ENCODE assay signal across 10 cellular contexts in genomic region chr5:56516936-56517521, GRCh38.
DNase-seq lines count a peak whose midpoint lies in the region; ATAC-seq, FAIRE-seq and TF ChIP-seq lines count a peak whose summit lies in the region.
"Had no signal": no experiment of that assay in that cellular context is flagged by ENCODE, and none has a peak within 500 bp of the region (broad histone marks: within the 10 kb centered on the region; RNA-seq: fewer than 3 reads in every experiment).

No MANE protein-coding gene starts in this region.

- H3K27ac Mint-ChIP-seq in mesothelial cell of epicardium, result peak overlapping the region; percentile 88

- CTCF ChIA-PET in K562 (lab: Yijun Ruan, JAX; ENCODE audit: low intra/inter-chr PET ratio), result no interaction called here

- no peaks in the 10 kb centered on the region for H3K36me3 ChIP-seq in K562 (ENCODE audit: control insufficient read depth, insufficient read depth, low read length)
- H3K36me3 ChIP-seq in sigmoid colon, result no peaks in the 10 kb centered on the region

- POLR2A ChIA-PET in K562 (lab: Yijun Ruan, JAX), result interaction anchor here (0.5 kb wide), 1 partner anchor 1090 kb away, joined by 3 read pairs; no protein-coding TSS in a partner anchor

- H3K4me3 ChIP-seq in K562 (no peak overlapping the region), sigmoid colon (no peak overlapping the region)
- H3K4me3 ChIP-seq: coronary artery had no signal

- no peak overlapping the region for H2AFZ ChIP-seq in K562 (ENCODE audit: low read depth, low read length)

- no peak overlapping the region for H3K4me3 Mint-ChIP-seq in mesothelial cell of epicardium

- TF ChIP-seq RAD21 in K562 (CRISPR knock-in tag; conservative IDR thresholded peaks at IDR 0.05 in 1 of 2, IDR thresholded peaks at IDR 0.05 in 1 of 2), result no peak

- no peaks in the 10 kb centered on the region for H3K9me3 Mint-ChIP-seq in mesothelial cell of epicardium

- H3K9me1 ChIP-seq in K562 (ENCODE audit: control insufficient read depth, insufficient read depth, low read length), result no peaks in the 10 kb centered on the region

- FAIRE-seq in K562 (lab: Jason Lieb, UNC), result no peak

- H3K9me3 ChIP-seq in K562 (replicated peaks; ENCODE audit: control insufficient read depth, insufficient read depth, low read depth, low read length) (no peaks in the 10 kb centered on the region), sigmoid colon (no peaks in the 10 kb centered on the region)

- H3K79me2 ChIP-seq in K562 (ENCODE audit: control insufficient read depth, insufficient read depth, low read length), result no peaks in the 10 kb centered on the region

- no TSS peak for BruUV-seq in K562 (replicated peaks; lab: Mats Ljungman, UMichigan)

- H3K4me1 ChIP-seq in K562 (replicated peaks in 1 of 2; ENCODE audit: control insufficient read depth in 2 of 2, insufficient read depth in 2 of 2, low read length in 2 of 2) (no peaks in the 10 kb centered on the region; a peak in 1 of 5 replicates), sigmoid colon (no peaks in the 10 kb centered on the region)

- peaks cover 64% of the 10 kb centered on the region for H3K4me1 Mint-ChIP-seq in mesothelial cell of epicardium

- H3K27ac ChIP-seq in K562 (ENCODE audit: extremely low read depth, low read depth, low read length) (no peak overlapping the region), sigmoid colon (no peak overlapping the region)
- H3K27ac ChIP-seq: coronary artery had no signal

- H3K4me2 ChIP-seq in K562 (ENCODE audit: insufficient read depth, low read length), result no peak overlapping the region

- TF ChIP-seq CTCF in K562 (IDR thresholded peaks at IDR 0.05 in 2 of 3, conservative IDR thresholded peaks at IDR 0.05 in 1 of 3; ENCODE audit: insufficient read depth in 2 of 3, low read depth in 1 of 3, low read length in 3 of 3) (no peak), mesothelial cell of epicardium (IDR thresholded peaks at IDR 0.05; ENCODE audit: unreplicated experiment) (no peak), sigmoid colon (IDR thresholded peaks at IDR 0.05) (no peak)

- H3K36me3 Mint-ChIP-seq in mesothelial cell of epicardium, result no peaks in the 10 kb centered on the region

- no peak for TF ChIP-seq EP300 in K562 (IDR thresholded peaks at IDR 0.05; ENCODE audit: low read length)
- no peak for TF ChIP-seq EP300 in sigmoid colon (IDR thresholded peaks at IDR 0.05)

- no peak overlapping the region for H3K9ac ChIP-seq in K562 (ENCODE audit: insufficient read depth in 1 of 2, low read depth in 2 of 2, low read length in 2 of 2)

- intact Hi-C loops in K562 (cut with micrococcal nuclease) (no loop called here), sigmoid colon (cut with DNase I) (no loop called here)

- no peak for ATAC-seq in K562
- no peak for ATAC-seq in GM21423 (IDR thresholded peaks at IDR 0.05; ENCODE audit: unreplicated experiment)
- no peak for ATAC-seq in HG03280 (IDR thresholded peaks at IDR 0.05; ENCODE audit: unreplicated experiment)

- WGBS in K562 (ENCODE audit: insufficient coverage, low coverage, missing lambda C conversion rate), result 0% methylated on average over 3 of the region's 3 CpGs
- 38 to 46% methylated on average over 3 of the region's 3 CpGs for WGBS in sigmoid colon, 2 donors

- H4K20me1 ChIP-seq in K562 (replicated peaks; ENCODE audit: control insufficient read depth, insufficient read depth, low read length), result no peaks in the 10 kb centered on the region

- no peak for TF ChIP-seq POLR2A in K562 (conservative IDR thresholded peaks at IDR 0.05)
- no peak for TF ChIP-seq POLR2A in sigmoid colon (IDR thresholded peaks at IDR 0.05)

- DNase-seq in EH (ENCODE audit: low read depth) (peak; percentile 44), NAMALWA (ENCODE audit: low spot score) (peak; percentile 2), K562 (ENCODE audit: extremely low read depth in 1 of 4, low spot score in 3 of 4) (peak in 1 of 4 experiments; percentile 12), mesothelial cell of epicardium (ENCODE audit: low spot score in 2 of 2, unreplicated experiment in 2 of 2) (no peak), sigmoid colon (no peak), LoVo (ENCODE audit: low spot score) (no peak)
- DNase-seq: stimulated activated naive CD4-positive, alpha-beta T cell treated with Interleukin-2 at 50 U/mL for 16 hours had no signal

- in situ Hi-C loops in K562 (cut with MboI), result no loop called here

- no peaks in the 10 kb centered on the region for H3K27me3 Mint-ChIP-seq in mesothelial cell of epicardium (ENCODE audit: low read depth)

- H3K27me3 ChIP-seq in K562 (ENCODE audit: control insufficient read depth in 2 of 2, insufficient read depth in 2 of 2, low read length in 2 of 2) (peaks cover 9 to 33% of the 10 kb centered on the region in 2 experiments; a peak in 4 of 5 replicates), sigmoid colon (no peaks in the 10 kb centered on the region)

TF ChIP-seq in K562, 482 proteins besides CTCF, POLR2A, EP300 and RAD21:
- TF ChIP-seq XRCC3 (IDR thresholded peaks at IDR 0.05), result no peak
- TF ChIP-seq PCBP2 (IDR thresholded peaks at IDR 0.05; ENCODE audit: low read depth, low read length, poor library complexity, severe bottlenecking), result no peak
- TF ChIP-seq NFIC (IDR thresholded peaks at IDR 0.05), result peak; percentile 63

Comparison
In these comparisons a context has a peak if more than half of its experiments do, and no peak if none do; other contexts are left out.
1. DNase-seq: peak in EH (single experiment) and NAMALWA (single experiment); none in mesothelial cell of epicardium (0 of 2), sigmoid colon (single experiment) and LoVo (single experiment).